In genomic region chr3:40167958-40168357, GRCh38 we compare ENCODE assay signal across 24 cellular contexts.
"Had no signal": no experiment of that assay in that cellular context is flagged by ENCODE, and none has a peak within 500 bp of the region (broad histone marks: within the 10 kb centered on the region; RNA-seq: fewer than 3 reads in every experiment).

No MANE protein-coding gene starts in this region.

- H3K4me1 ChIP-seq: esophagus muscularis mucosa, pancreas, right atrium auricular region, transverse colon had no signal

- H3K9me3 ChIP-seq: esophagus muscularis mucosa, left ventricle myocardium inferior, neutrophil, pancreas, psoas muscle, right atrium auricular region, transverse colon had no signal

- H3K27me3 ChIP-seq: esophagus muscularis mucosa, hepatocyte, neutrophil, pancreas, right atrium auricular region, transverse colon had no signal

- DNase-seq: activated CD4-positive, alpha-beta T cell treated with anti-CD3 and anti-CD28 coated beads, Interleukin-2, amount 10 ng/mL, durations not matched to agents 7 days and 5 days; activated CD4-positive, CD25-positive, alpha-beta regulatory T cell treated with anti-CD3 and anti-CD28 coated beads, Interleukin-2, amount 50 U/mL, for 72 hours; activated CD8-positive, alpha-beta memory T cell treated with anti-CD3 and anti-CD28 coated beads, Interleukin-2, amount 10 ng/mL, durations not matched to agents 7 days and 5 days; activated CD8-positive, alpha-beta T cell treated with anti-CD3 and anti-CD28 coated beads for 36 hours; activated effector memory CD4-positive, alpha-beta T cell treated with anti-CD3 and anti-CD28 coated beads, Interleukin-2, amount 50 U/mL, for 16 hours; activated naive CD4-positive, alpha-beta T cell treated with anti-CD3 and anti-CD28 coated beads, Interleukin-2, amount 50 U/mL, for 16 hours; activated naive CD8-positive, alpha-beta T cell treated with anti-CD3 and anti-CD28 coated beads, Interleukin-2, amount 50 U/mL, for 24 hours; activated T-cell treated with anti-CD3 and anti-CD28 coated beads for 4 hours; cerebellar nuclear complex; glutamatergic neuron; immature natural killer cell; left ventricle myocardium inferior; mammary epithelial cell; midbrain; pancreas; psoas muscle; stimulated activated CD4-positive, alpha-beta T cell treated with anti-CD3 and anti-CD28 coated beads, Interleukin-12 subunit alpha, Interleukin-12 subunit beta, amount 100 ng/mL, for 4 hours; transverse colon; WERI-Rb-1 had no signal

- H3K4me3 ChIP-seq: coronary artery, esophagus muscularis mucosa, hepatocyte, left ventricle myocardium inferior, pancreas, psoas muscle, right atrium auricular region, transverse colon had no signal

- H3K27ac ChIP-seq: coronary artery, esophagus muscularis mucosa, hepatocyte, left ventricle myocardium inferior, neutrophil, pancreas, psoas muscle, right atrium auricular region, transverse colon, WERI-Rb-1 had no signal

- H3K36me3 ChIP-seq: esophagus muscularis mucosa, left ventricle myocardium inferior, neutrophil, pancreas, right atrium auricular region, transverse colon, WERI-Rb-1 had no signal
